In genomic region chr1:2019571-2020309, GRCh38 we compare ENCODE assay signal across 10 cellular contexts. TPM values are rescaled to one million over a fixed set of nuclear protein-coding genes. Genes with fewer than 3 reads are reported as not detected.
DNase-seq lines count a peak whose midpoint lies in the region; ATAC-seq, FAIRE-seq and TF ChIP-seq lines count a peak whose summit lies in the region.
"Had no signal": no experiment of that assay in that cellular context is flagged by ENCODE, and none has a peak within 500 bp of the region (broad histone marks: within the 10 kb centered on the region; RNA-seq: fewer than 3 reads in every experiment).

No MANE protein-coding gene starts in this region.

- no peak overlapping the region for H4K8ac ChIP-seq in H1 (ENCODE audit: extremely low read depth, insufficient read depth, low read length)

- H3K23me2 ChIP-seq in H1 (ENCODE audit: low read depth, low read length) = peaks cover 7% of the 10 kb centered on the region; the same call in 1 of the 2 replicates

- no peak for TF ChIP-seq RAD21 in Ishikawa (IDR thresholded peaks at IDR 0.05; ENCODE audit: low read depth)
- no peak for TF ChIP-seq RAD21 in H1 (IDR thresholded peaks at IDR 0.05 in 1 of 2, conservative IDR thresholded peaks at IDR 0.05 in 1 of 2; ENCODE audit: low read depth in 2 of 2, low read length in 2 of 2)

- CTCF ChIA-PET in H1 (lab: Charles Lee; ENCODE audit: partially characterized antibody) = interaction anchor here (0.9 to 8.0 kb wide), 5 partner anchors 21 to 59 kb away, joined by 3 to 66 read pairs (median 9); no protein-coding TSS in a partner anchor

- peak overlapping the region; percentile 44 to 68 (median 57) for H3K4me3 ChIP-seq in BLaER1 treated with 17β-estradiol and CSF1 and Interleukin-3, amounts not matched to agents 10 nM and 100 nM
- H3K4me3 ChIP-seq in H1 (ENCODE audit: extremely low read depth in 1 of 4, insufficient read depth in 2 of 4, low read depth in 3 of 4, low read length in 4 of 4) (peak overlapping the region in 3 of 4 experiments; percentile 10 to 57 (median 24); a peak in 5 of 8 replicates), mesodermal cell (ENCODE audit: extremely low read depth, insufficient read depth, low read length, poor library complexity, severe bottlenecking) (peak overlapping the region; percentile 14)

- POLR2A ChIA-PET in H1 (lab: Charles Lee; ENCODE audit: partially characterized antibody) = interaction anchor here (0.7 to 3.7 kb wide), 3 partner anchors 10 to 59 kb away, joined by 3 to 11 read pairs (median 4); no protein-coding TSS in a partner anchor

- H2AFZ ChIP-seq in H1 (ENCODE audit: low read length) = no peak overlapping the region

- no peak overlapping the region for H3K27ac ChIP-seq in BLaER1 treated with 17β-estradiol and CSF1 and Interleukin-3, amounts not matched to agents 10 nM and 100 nM
- H3K27ac ChIP-seq in H1 (ENCODE audit: low read depth, low read length) (no peak overlapping the region), mesodermal cell (ENCODE audit: low read depth, low read length, severe bottlenecking) (no peak overlapping the region)

- no peak overlapping the region for H2BK15ac ChIP-seq in H1 (ENCODE audit: low read length)

- no peak overlapping the region for H3K18ac ChIP-seq in H1 (ENCODE audit: extremely low read depth, low read length)

- no peak for FAIRE-seq in H1 (lab: Jason Lieb, UNC)
- FAIRE-seq: islet of Langerhans had no signal

- no peak for TF ChIP-seq EP300 in Ishikawa (IDR thresholded peaks at IDR 0.05; ENCODE audit: borderline replicate concordance)
- TF ChIP-seq EP300 in H1 (IDR thresholded peaks at IDR 0.05; ENCODE audit: borderline replicate concordance in 1 of 2, low read depth in 2 of 2, low read length in 2 of 2) = no peak

- H2BK12ac ChIP-seq in H1 (ENCODE audit: low read depth, low read length) = no peak overlapping the region

- H3K9me3 ChIP-seq in BLaER1 treated with 17β-estradiol and CSF1 and Interleukin-3, amounts not matched to agents 10 nM and 100 nM (replicated peaks in 1 of 11) = no peaks in the 10 kb centered on the region
- H3K9me3 ChIP-seq in H1 (ENCODE audit: insufficient read depth in 2 of 2, low read depth in 1 of 2, low read length in 1 of 2) (no peaks in the 10 kb centered on the region), mesodermal cell (ENCODE audit: control insufficient read depth, low read length) (no peaks in the 10 kb centered on the region)

- 21% methylated on average over 39 of the region's 61 CpGs; no CpG with 5 or more reads in 1 of the 2 experiments for WGBS in H1 (ENCODE audit: extremely low coverage in 1 of 2, insufficient coverage in 1 of 2, insufficient read length in 1 of 2, insufficient replicate concordance in 2 of 2, low coverage in 1 of 2, low lambda C conversion rate in 2 of 2, missing lambda C conversion rate in 1 of 2), 2 experiments
- 11 to 18% methylated on average over 40 to 48 of the region's 61 CpGs for WGBS in mesodermal cell (ENCODE audit: insufficient coverage in 2 of 2), 2 experiments

- H2BK5ac ChIP-seq in H1 (ENCODE audit: low read depth, low read length) = no peak overlapping the region

- H2AK5ac ChIP-seq in H1 (ENCODE audit: low read depth, low read length) = no peak overlapping the region

- TF ChIP-seq CTCF in H1 (IDR thresholded peaks at IDR 0.05; ENCODE audit: control extremely low read depth in 1 of 3, insufficient read depth in 1 of 3, low read depth in 1 of 3, low read length in 3 of 3) = no peak

- H3K27me3 ChIP-seq in BLaER1 treated with 17β-estradiol and CSF1 and Interleukin-3, amounts not matched to agents 10 nM and 100 nM = peaks cover 57 to 81% (median 67%) of the 10 kb centered on the region in 11 experiments
- H3K27me3 ChIP-seq in H1 (replicated peaks in 1 of 4; ENCODE audit: control insufficient read depth in 3 of 4, extremely low read depth in 1 of 4, insufficient read depth in 3 of 4, low read length in 3 of 4) = peaks cover 3 to 19% (median 14%) of the 10 kb centered on the region in 4 experiments

- no peak overlapping the region for H3K56ac ChIP-seq in H1 (replicated peaks; ENCODE audit: insufficient read length, low read depth, low read length)

- H4K91ac ChIP-seq in H1 (replicated peaks; ENCODE audit: insufficient read length, low read length) = no peak overlapping the region

- no peaks in the 10 kb centered on the region for H3K79me2 ChIP-seq in H1 (ENCODE audit: control insufficient read depth in 1 of 2, insufficient read depth in 2 of 2, low read length in 2 of 2)

- H3K4me2 ChIP-seq in BLaER1 treated with 17β-estradiol and CSF1 and Interleukin-3, amounts not matched to agents 10 nM and 100 nM = peak overlapping the region; percentile 80 to 100 (median 96)
- peak overlapping the region; percentile 46 to 74 for H3K4me2 ChIP-seq in H1 (ENCODE audit: insufficient read depth in 1 of 2, low read depth in 2 of 2, low read length in 2 of 2)

- H3K9ac ChIP-seq in BLaER1 treated with 17β-estradiol and CSF1 and Interleukin-3, amounts not matched to agents 10 nM and 100 nM = peak overlapping the region in 6 of 11 experiments; percentile 12 to 68 (median 30); a peak in 8 of 22 replicates
- H3K9ac ChIP-seq in H1 (replicated peaks in 1 of 4; ENCODE audit: extremely low read depth in 1 of 4, low read depth in 3 of 4, low read length in 3 of 4) = no peak overlapping the region

- no peak for ATAC-seq in HG03457 (IDR thresholded peaks at IDR 0.05; ENCODE audit: unreplicated experiment)

- no peaks in the 10 kb centered on the region for H3K36me3 ChIP-seq in BLaER1 treated with 17β-estradiol and CSF1 and Interleukin-3, amounts not matched to agents 10 nM and 100 nM
- no peaks in the 10 kb centered on the region for H3K36me3 ChIP-seq in H1 (ENCODE audit: control insufficient read depth in 2 of 4, insufficient read depth in 4 of 4, low read length in 3 of 4)
- H3K36me3 ChIP-seq in mesodermal cell (ENCODE audit: control insufficient read depth, insufficient read depth, low read length) = no peaks in the 10 kb centered on the region

- TF ChIP-seq POLR2A in H1 (IDR thresholded peaks at IDR 0.05; ENCODE audit: control extremely low read depth in 1 of 2, low read depth in 2 of 2, low read length in 2 of 2) = no peak

- H3K14ac ChIP-seq in H1 (ENCODE audit: insufficient read length) = no peak overlapping the region

- H2BK20ac ChIP-seq in H1 (ENCODE audit: low read length) = no peak overlapping the region

- H3K4me1 ChIP-seq in BLaER1 treated with 17β-estradiol and CSF1 and Interleukin-3, amounts not matched to agents 10 nM and 100 nM = peaks cover 25 to 76% (median 71%) of the 10 kb centered on the region in 10 experiments
- H3K4me1 ChIP-seq in H1 (replicated peaks in 1 of 4; ENCODE audit: control insufficient read depth in 3 of 4, insufficient read depth in 4 of 4, low read length in 3 of 4) (peaks cover 0 to 10% (median 3%) of the 10 kb centered on the region in 4 experiments; a peak in 5 of 7 replicates), mesodermal cell (ENCODE audit: control insufficient read depth, insufficient read depth, low read length, poor library complexity, severe bottlenecking) (peaks cover 5% of the 10 kb centered on the region)

- H3K79me1 ChIP-seq in H1 (ENCODE audit: low read depth, low read length) = no peaks in the 10 kb centered on the region

- H2BK120ac ChIP-seq in H1 (replicated peaks; ENCODE audit: low read depth, low read length) = no peak overlapping the region

- DNase-seq in H1 (ENCODE audit: low read depth in 1 of 2, low spot score in 2 of 2) (peak in 1 of 2 experiments; percentile 82), NK-92 (lab: John Stamatoyannopoulos, UW; ENCODE audit: unreplicated experiment) (no peak), DMS153 (lab: John Stamatoyannopoulos, UW) (no peak)
- DNase-seq in activated CD4-positive, alpha-beta T cell treated with anti-CD3 and anti-CD28 coated beads for 1 hour = no peak

- no peak overlapping the region for H3K4ac ChIP-seq in H1 (replicated peaks; ENCODE audit: insufficient read length, low read depth, low read length)

- H3K23ac ChIP-seq in H1 (ENCODE audit: insufficient read length) = no peak overlapping the region

- H4K5ac ChIP-seq in H1 (ENCODE audit: insufficient read length, low read depth, low read length) = no peak overlapping the region

- H4K20me1 ChIP-seq in BLaER1 treated with 17β-estradiol and CSF1 and Interleukin-3, amounts not matched to agents 10 nM and 100 nM = peaks cover 0 to 39% (median 0%) of the 10 kb centered on the region in 11 experiments; a peak in 8 of 22 replicates
- H4K20me1 ChIP-seq in H1 (replicated peaks in 1 of 2; ENCODE audit: control insufficient read depth in 1 of 2, insufficient read depth in 2 of 2, low read length in 2 of 2) = peaks cover 0 to 4% of the 10 kb centered on the region in 2 experiments

RNA-seq across cellular contexts. Expression of gene GABRD, which starts 0.6 kb away (rescaled TPM):
- 1.8 and 1.9 TPM in 2 replicates for total RNA-seq in H1 (2021; fragmentation: NEBNext Ultra II Directional; extraction: Animal tissue kit (Norgen Biotek cat#: 25700))
- 3.0 and 3.3 TPM in 2 replicates for polyA plus RNA-seq in H1 (2011; rRNA removed)
- polyA plus RNA-seq in H1 (2011; cell fraction: cytosol; rRNA removed) = 2.9 TPM
- polyA plus RNA-seq in H1 (2011; cell fraction: nucleus; rRNA removed) = 12.6 TPM
- 1.7 to 3.4 TPM (median 2.7 TPM) in 4 replicates for polyA plus RNA-seq in H1 (2012, experiment 1 of 2)
- 3.2 TPM for polyA plus RNA-seq in H1 (2012, experiment 2 of 2)
- 1.6 TPM for polyA plus RNA-seq in H1 (2013, experiment 1 of 2)
- polyA plus RNA-seq in H1 (2013, experiment 2 of 2) = 1.5 TPM
- polyA minus RNA-seq in H1 (2011; rRNA and poly(A)+ RNA removed) = 2.0 and 2.4 TPM in 2 replicates
- polyA minus RNA-seq in H1 (2011; cell fraction: cytosol; rRNA and poly(A)+ RNA removed) = 1.8 TPM
- 1.2 TPM for polyA minus RNA-seq in H1 (2011; cell fraction: nucleus; rRNA and poly(A)+ RNA removed)
- polyA plus RNA-seq in mesodermal cell (2013, experiment 1 of 2) = not detected
- polyA plus RNA-seq in mesodermal cell (2013, experiment 2 of 2) = not detected
- total RNA-seq: M059J had no signal

RNA-seq across cellular contexts. Expression of gene CFAP74, which starts 16.2 kb away (rescaled TPM):
- 0.20 and 0.33 TPM in 2 replicates for total RNA-seq in H1 (2021; fragmentation: NEBNext Ultra II Directional; extraction: Animal tissue kit (Norgen Biotek cat#: 25700))
- polyA plus RNA-seq in H1 (2011; rRNA removed) = 0.09 and 0.22 TPM in 2 replicates
- polyA plus RNA-seq in H1 (2011; cell fraction: cytosol; rRNA removed) = 0.14 TPM
- polyA plus RNA-seq in H1 (2011; cell fraction: nucleus; rRNA removed) = 1.3 TPM
- 0.15 to 0.23 TPM (median 0.23 TPM) in 3 of 4 replicates, not detected in the other for polyA plus RNA-seq in H1 (2012, experiment 1 of 2)
- 0.39 TPM for polyA plus RNA-seq in H1 (2012, experiment 2 of 2)
- polyA plus RNA-seq in H1 (2013, experiment 1 of 2) = 0.12 TPM
- polyA plus RNA-seq in H1 (2013, experiment 2 of 2) = 0.06 TPM
- 0.06 and 0.10 TPM in 2 replicates for polyA minus RNA-seq in H1 (2011; rRNA and poly(A)+ RNA removed)
- not detected for polyA minus RNA-seq in H1 (2011; cell fraction: cytosol; rRNA and poly(A)+ RNA removed)
- 0.50 TPM for polyA minus RNA-seq in H1 (2011; cell fraction: nucleus; rRNA and poly(A)+ RNA removed)
- polyA plus RNA-seq in mesodermal cell (2013, experiment 1 of 2) = 0.55 TPM
- polyA plus RNA-seq in mesodermal cell (2013, experiment 2 of 2) = 0.10 TPM
- total RNA-seq: M059J had no signal

RNA-seq across cellular contexts. Expression of gene PRKCZ, which starts 30.5 kb away (rescaled TPM):
- 45.1 and 49.4 TPM in 2 replicates for total RNA-seq in H1 (2021; fragmentation: NEBNext Ultra II Directional; extraction: Animal tissue kit (Norgen Biotek cat#: 25700))
- polyA plus RNA-seq in H1 (2011; rRNA removed) = 37.4 and 55.9 TPM in 2 replicates
- 46.4 TPM for polyA plus RNA-seq in H1 (2011; cell fraction: cytosol; rRNA removed)
- 136 TPM for polyA plus RNA-seq in H1 (2011; cell fraction: nucleus; rRNA removed)
- 43.5 to 47.4 TPM (median 45.9 TPM) in 4 replicates for polyA plus RNA-seq in H1 (2012, experiment 1 of 2)
- polyA plus RNA-seq in H1 (2012, experiment 2 of 2) = 43.8 TPM
- 26.2 TPM for polyA plus RNA-seq in H1 (2013, experiment 1 of 2)
- polyA plus RNA-seq in H1 (2013, experiment 2 of 2) = 26.6 TPM
- polyA minus RNA-seq in H1 (2011; rRNA and poly(A)+ RNA removed) = 26.1 and 68.1 TPM in 2 replicates
- polyA minus RNA-seq in H1 (2011; cell fraction: cytosol; rRNA and poly(A)+ RNA removed) = 23.0 TPM
- 32.2 TPM for polyA minus RNA-seq in H1 (2011; cell fraction: nucleus; rRNA and poly(A)+ RNA removed)
- polyA plus RNA-seq in mesodermal cell (2013, experiment 1 of 2) = 9.7 TPM
- polyA plus RNA-seq in mesodermal cell (2013, experiment 2 of 2) = 8.5 TPM

Comparison
In these comparisons a context has a peak if more than half of its experiments do, and no peak if none do; other contexts are left out.
1. H3K9ac ChIP-seq: peak in BLaER1 treated with 17β-estradiol and CSF1 and Interleukin-3, amounts not matched to agents 10 nM and 100 nM (6 of 11); none in H1 (0 of 4).
2. Peak in every context shown above with its lines, with median percentiles within 50 percentile points of each other: H3K4me3 ChIP-seq.